In genomic region chr20:8431538-8432434, GRCh38 we compare ENCODE assay signal across 1 cellular context.
TF ChIP-seq lines count a peak whose summit lies in the region.

No MANE protein-coding gene starts in this region.

TF ChIP-seq in IMR-90, 13 proteins besides CTCF, POLR2A, EP300 and RAD21 (continued from another document):
- no peak for TF ChIP-seq ELK1 (IDR thresholded peaks at IDR 0.05; ENCODE audit: borderline replicate concordance, low read depth, low read length)
